ENCODE assay signal across 1 cellular context in the genomic region with DNA sequence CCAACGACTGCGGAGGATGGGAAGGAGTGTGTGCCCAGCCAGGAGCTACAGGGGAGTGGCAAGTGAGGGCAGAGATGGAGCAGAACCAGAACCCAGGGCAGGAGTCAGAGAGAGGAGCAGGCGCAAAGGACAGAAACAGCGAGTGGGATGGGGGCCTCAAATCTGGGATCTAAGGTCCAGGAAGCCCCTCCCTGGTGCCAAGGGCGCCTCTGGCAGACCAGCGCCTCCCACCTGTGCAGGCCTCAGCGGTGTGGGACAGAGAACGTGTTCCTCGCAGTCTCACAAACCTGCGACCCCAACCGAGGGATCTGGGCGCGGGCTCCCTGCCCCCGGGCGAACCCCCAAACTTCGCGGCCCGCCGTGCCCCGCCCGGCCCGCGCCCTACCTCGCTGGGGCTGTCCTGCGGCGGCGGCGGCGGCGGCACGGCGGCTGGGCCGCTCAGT.
TF ChIP-seq lines count a peak whose summit lies in the region.

No MANE protein-coding gene starts in this region.

TF ChIP-seq in HCT116, 20 proteins besides CTCF, POLR2A, EP300 and RAD21:
- TF ChIP-seq SIN3A (IDR thresholded peaks at IDR 0.05; ENCODE audit: low read depth) (no peak), ZFX (IDR thresholded peaks at IDR 0.05) (peak; percentile 46; the same call in 1 of the 2 replicates), SRF (IDR thresholded peaks at IDR 0.05; ENCODE audit: low read depth) (no peak), CBX3 (IDR thresholded peaks at IDR 0.05; ENCODE audit: low read depth) (no peak), EZH2 (IDR thresholded peaks at IDR 0.05) (no peak)
- TF ChIP-seq, protein P1, sequence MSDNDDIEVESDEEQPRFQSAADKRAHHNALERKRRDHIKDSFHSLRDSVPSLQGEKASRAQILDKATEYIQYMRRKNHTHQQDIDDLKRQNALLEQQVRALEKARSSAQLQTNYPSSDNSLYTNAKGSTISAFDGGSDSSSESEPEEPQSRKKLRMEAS (IDR thresholded peaks at IDR 0.05), result no peak
TF ChIP-seq in HCT116: peak in this region for 1.
